Comparison of ENCODE assay signal across 8 cellular contexts in the genomic region with DNA sequence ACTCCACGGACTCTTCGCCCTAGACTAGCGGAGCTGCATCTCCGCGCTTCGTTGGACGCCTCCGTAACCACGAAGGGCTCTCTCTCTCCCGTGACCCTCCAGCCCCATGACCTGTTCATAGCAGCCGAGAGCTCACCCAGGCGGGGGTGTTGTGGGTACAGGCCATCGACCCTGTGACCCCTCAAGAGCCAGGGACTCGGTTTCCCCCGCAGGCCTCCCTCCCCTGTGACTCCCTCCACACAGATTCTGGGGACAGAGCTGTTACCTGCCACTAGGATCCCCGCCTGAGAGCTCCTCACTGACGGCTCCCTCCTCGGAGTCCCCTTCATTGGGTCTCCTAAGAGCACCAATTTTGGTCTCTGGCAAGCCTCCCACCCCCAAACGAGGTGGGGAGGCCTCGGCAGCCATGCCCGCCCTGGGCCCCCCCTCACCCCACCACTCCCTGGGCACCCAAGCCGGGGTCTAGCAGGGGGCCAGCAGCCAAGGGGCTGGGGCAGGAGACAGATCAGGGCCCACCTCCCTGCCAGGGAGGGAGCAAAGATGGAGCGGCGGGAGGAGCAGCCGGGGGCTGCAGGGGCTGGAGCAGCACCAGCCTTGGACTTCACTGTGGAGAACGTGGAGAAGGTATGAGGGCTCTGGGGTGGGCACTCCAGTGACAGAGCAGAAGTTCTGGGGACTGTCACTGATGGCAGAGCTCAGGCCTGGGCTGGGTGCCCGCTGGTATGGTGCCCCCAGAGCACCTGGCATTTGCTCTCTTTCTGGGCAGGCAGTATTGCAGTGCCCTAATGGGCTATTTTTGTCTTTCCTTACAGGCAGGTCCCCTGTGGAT. TPM values are rescaled to one million over a fixed set of nuclear protein-coding genes. Genes with fewer than 3 reads are reported as not detected.
DNase-seq lines count a peak whose midpoint lies in the region; ATAC-seq and TF ChIP-seq lines count a peak whose summit lies in the region.

No MANE protein-coding gene starts in this region.

- POLR2A ChIA-PET in SK-N-SH (lab: Yijun Ruan, JAX), result interaction anchor here (0.6 to 1.2 kb wide), 5 partner anchors 8 to 34 kb away, joined by 3 to 6 read pairs (median 4); no protein-coding TSS in a partner anchor

- WGBS in SK-N-SH (ENCODE audit: low lambda C conversion rate), result 1% methylated on average over 9 of the region's 27 CpGs
- 7% methylated on average over 5 of the region's 27 CpGs; no CpG with 5 or more reads in 1 of the 2 donors for WGBS in esophagus squamous epithelium, 2 donors

- H4K20me1 ChIP-seq in SK-N-SH (ENCODE audit: insufficient read depth) (peaks cover 6% of the 10 kb centered on the region; the same call in 1 of the 2 replicates), osteoblast (ENCODE audit: insufficient read depth, low read length) (peaks cover 28% of the 10 kb centered on the region)

- TF ChIP-seq EP300 in SK-N-SH (IDR thresholded peaks at IDR 0.05; ENCODE audit: borderline replicate concordance in 1 of 2, low read depth in 1 of 2, low read length in 1 of 2), result no peak

- peak overlapping the region; percentile 98 for H3K4me2 ChIP-seq in SK-N-SH
- peak overlapping the region; percentile 96 for H3K4me2 ChIP-seq in osteoblast (ENCODE audit: insufficient read depth, low read length)

- H3K27ac ChIP-seq in SK-N-SH (ENCODE audit: low read depth in 2 of 2, low read length in 1 of 2) (peak overlapping the region; percentile 82 to 97; a peak in 3 of 4 replicates), esophagus squamous epithelium (peak overlapping the region; percentile 95 to 98 (median 98)), osteoblast (ENCODE audit: low read depth, low read length) (peak overlapping the region; percentile 97)

- no peak for TF ChIP-seq RAD21 in SK-N-SH (IDR thresholded peaks at IDR 0.05; ENCODE audit: low read length)

- H3K4me3 ChIP-seq in SK-N-SH (ENCODE audit: low read depth in 2 of 2, low read length in 1 of 2) (peak overlapping the region; percentile 79 to 93), esophagus squamous epithelium (peak overlapping the region; percentile 69 to 89 (median 79)), osteoblast (ENCODE audit: insufficient read depth, low read length) (peak overlapping the region; percentile 96)

- H2AFZ ChIP-seq in SK-N-SH (ENCODE audit: low read depth), result peak overlapping the region; percentile 78
- H2AFZ ChIP-seq in osteoblast (ENCODE audit: low read length), result peak overlapping the region; percentile 98

- intact Hi-C loops in Right ventricle myocardium inferior (cut with DNase I), result loop anchor here (5.0 kb wide), 1 partner anchor 185 kb away; no protein-coding TSS in a partner anchor
- intact Hi-C loops in cardiac septum (cut with DNase I), result loop anchor here (5.0 kb wide), 2 partner anchors 85 to 240 kb away; partner anchors contain the start of genes SLC6A9 and ST3GAL3
- intact Hi-C loops in esophagus squamous epithelium (cut with DNase I), result loop anchor here (10.0 kb wide), 1 partner anchor 88 kb away; the partner anchor contains the start of gene SLC6A9

- H3K9me3 ChIP-seq in SK-N-SH (no peaks in the 10 kb centered on the region), esophagus squamous epithelium (no peaks in the 10 kb centered on the region), osteoblast (ENCODE audit: low read depth, low read length) (no peaks in the 10 kb centered on the region)

- CTCF ChIA-PET in SK-N-SH (lab: Yijun Ruan, JAX), result interaction anchor here (0.8 to 9.4 kb wide), 19 partner anchors 8 to 418 kb away, joined by 3 to 105 read pairs (median 4); partner anchors contain the start of genes ARTN and ATP6V0B

- H3F3A ChIP-seq in SK-N-SH (replicated peaks; ENCODE audit: insufficient read depth), result no peaks in the 10 kb centered on the region

- ATAC-seq in Right ventricle myocardium inferior (peak; percentile 38), HG03571 (IDR thresholded peaks at IDR 0.05; ENCODE audit: unreplicated experiment) (no peak)

- DNase-seq in Right ventricle myocardium inferior (ENCODE audit: missing footprints) (no peak), cardiac septum (ENCODE audit: low spot score) (no peak), SK-N-SH (no peak), esophagus squamous epithelium (lab: John Stamatoyannopoulos, UW) (peak; percentile 67), osteoblast (ENCODE audit: insufficient read length, low spot score, missing footprints) (peak; percentile 83), NCI-H2081 (lab: John Stamatoyannopoulos, UW) (no peak), putamen (ENCODE audit: low spot score) (no peak)

- H3K36me3 ChIP-seq in SK-N-SH (replicated peaks in 1 of 2; ENCODE audit: control insufficient read depth in 1 of 2, insufficient read depth in 2 of 2, low read length in 1 of 2) (peaks cover 0 to 17% of the 10 kb centered on the region in 2 experiments), esophagus squamous epithelium (peaks cover 0 to 19% (median 6%) of the 10 kb centered on the region in 3 donors), osteoblast (ENCODE audit: insufficient read depth, low read length) (peaks cover 11% of the 10 kb centered on the region)

- no peak for TF ChIP-seq POLR2A in esophagus squamous epithelium (IDR thresholded peaks at IDR 0.05)

- H3K79me2 ChIP-seq in SK-N-SH (ENCODE audit: insufficient read depth) (peaks cover 13% of the 10 kb centered on the region; the same call in 1 of the 2 replicates), osteoblast (ENCODE audit: insufficient read depth, low read length) (peaks cover 47% of the 10 kb centered on the region)

- H3K9me2 ChIP-seq in SK-N-SH, result no peaks in the 10 kb centered on the region

- H3K9ac ChIP-seq in SK-N-SH, result peak overlapping the region; percentile 90

- no peak for TF ChIP-seq CTCF in SK-N-SH (IDR thresholded peaks at IDR 0.05)
- no peak for TF ChIP-seq CTCF in esophagus squamous epithelium (IDR thresholded peaks at IDR 0.05)
- TF ChIP-seq CTCF in osteoblast (IDR thresholded peaks at IDR 0.05; ENCODE audit: extremely low read depth, low read depth, low read length), result no peak

- H3K4me1 ChIP-seq in SK-N-SH (ENCODE audit: control insufficient read depth in 1 of 2, insufficient read depth in 2 of 2, low read depth in 1 of 2, low read length in 1 of 2) (peaks cover 12 to 24% of the 10 kb centered on the region in 2 experiments), esophagus squamous epithelium (peaks cover 27 to 54% (median 30%) of the 10 kb centered on the region in 3 donors), osteoblast (ENCODE audit: insufficient read depth, low read length) (peaks cover 23% of the 10 kb centered on the region)

- H3K27me3 ChIP-seq in SK-N-SH (ENCODE audit: insufficient read depth) (no peaks in the 10 kb centered on the region), esophagus squamous epithelium (no peaks in the 10 kb centered on the region), osteoblast (ENCODE audit: insufficient read depth, low read length) (no peaks in the 10 kb centered on the region)

TF ChIP-seq in SK-N-SH, 30 proteins besides CTCF, POLR2A, EP300 and RAD21 (continues in another document):
- no peak for TF ChIP-seq NRF1 (IDR thresholded peaks at IDR 0.05; ENCODE audit: low read depth, low read length)
- TF ChIP-seq EZH2phosphoT487 (IDR thresholded peaks at IDR 0.05; ENCODE audit: borderline replicate concordance, low read depth), result no peak
- no peak for TF ChIP-seq TCF12 (IDR thresholded peaks at IDR 0.05)
- no peak for TF ChIP-seq GABPA (IDR thresholded peaks at IDR 0.05; ENCODE audit: low read depth)

RNA-seq across cellular contexts. Expression of gene IPO13, which starts 0.5 kb away (rescaled TPM):
- total RNA-seq in Right ventricle myocardium inferior, result 56.9 TPM
- total RNA-seq in cardiac septum, result 60.6 TPM
- polyA plus RNA-seq in SK-N-SH (2012; rRNA removed), result 15.5 and 16.7 TPM in 2 replicates
- 6.2 and 9.5 TPM in 2 replicates for polyA plus RNA-seq in SK-N-SH (2012; cell fraction: cytosol; rRNA removed)
- 52.6 and 55.7 TPM in 2 replicates for polyA plus RNA-seq in SK-N-SH (2012; cell fraction: nucleus; rRNA removed)
- 10 to 100 TPM; 19.3 to 32.4 (median 20.5) TPM for total RNA-seq in esophagus squamous epithelium
- 18.6 and 20.6 TPM in 2 replicates for total RNA-seq in osteoblast

RNA-seq across cellular contexts. Expression of gene ARTN, which starts 13.7 kb away (rescaled TPM):
- total RNA-seq in Right ventricle myocardium inferior (0.49 TPM), cardiac septum (0.70 TPM), esophagus squamous epithelium (10 to 100 TPM in 1 of 4 donors, 1 to 10 TPM in 2, under 1 TPM in 1; 0.68 to 12.9 (median 4.0) TPM), osteoblast (0.29 TPM in 1 of 2 replicates, not detected in the other)
- polyA plus RNA-seq in SK-N-SH (2012; rRNA removed), result 0.26 and 0.69 TPM in 2 replicates
- polyA plus RNA-seq in SK-N-SH (2012; cell fraction: cytosol; rRNA removed), result 0.17 TPM in 1 of 2 replicates, not detected in the other
- polyA plus RNA-seq in SK-N-SH (2012; cell fraction: nucleus; rRNA removed), result 3.6 and 6.6 TPM in 2 replicates

RNA-seq across cellular contexts. Expression of gene DPH2, which starts 22.5 kb away (rescaled TPM):
- total RNA-seq in Right ventricle myocardium inferior (14.8 TPM), cardiac septum (15.5 TPM), esophagus squamous epithelium (10 to 100 TPM; 14.0 to 34.6 (median 27.7) TPM), osteoblast (10.3 and 15.6 TPM in 2 replicates)
- 76.9 and 97.5 TPM in 2 replicates for polyA plus RNA-seq in SK-N-SH (2012; rRNA removed)
- 32.3 and 45.3 TPM in 2 replicates for polyA plus RNA-seq in SK-N-SH (2012; cell fraction: cytosol; rRNA removed)
- polyA plus RNA-seq in SK-N-SH (2012; cell fraction: nucleus; rRNA removed), result 364 and 385 TPM in 2 replicates

RNA-seq across cellular contexts. Expression of gene ATP6V0B, which starts 27.5 kb away (rescaled TPM):
- total RNA-seq in Right ventricle myocardium inferior (84.5 TPM), cardiac septum (81.6 TPM), esophagus squamous epithelium (100 to 1,000 TPM in 3 of 4 donors, 10 to 100 TPM in 1; 70.1 to 169 (median 135) TPM), osteoblast (81.9 and 89.4 TPM in 2 replicates)
- polyA plus RNA-seq in SK-N-SH (2012; rRNA removed), result 180 and 191 TPM in 2 replicates
- 127 and 163 TPM in 2 replicates for polyA plus RNA-seq in SK-N-SH (2012; cell fraction: cytosol; rRNA removed)
- polyA plus RNA-seq in SK-N-SH (2012; cell fraction: nucleus; rRNA removed), result 162 and 174 TPM in 2 replicates

RNA-seq across cellular contexts. Expression of gene B4GALT2, which starts 31.7 kb away (rescaled TPM):
- 39.1 TPM for total RNA-seq in Right ventricle myocardium inferior
- total RNA-seq in cardiac septum, result 44.3 TPM
- polyA plus RNA-seq in SK-N-SH (2012; rRNA removed), result 43.0 and 48.0 TPM in 2 replicates
- 26.0 and 40.2 TPM in 2 replicates for polyA plus RNA-seq in SK-N-SH (2012; cell fraction: cytosol; rRNA removed)
- 34.8 and 35.0 TPM in 2 replicates for polyA plus RNA-seq in SK-N-SH (2012; cell fraction: nucleus; rRNA removed)
- total RNA-seq in esophagus squamous epithelium, result 10 to 100 TPM; 38.9 to 59.3 (median 48.3) TPM
- total RNA-seq in osteoblast, result 95.5 and 99.5 TPM in 2 replicates

Comparison
In these comparisons a context has a peak if more than half of its experiments do, and no peak if none do; other contexts are left out.
1. DNase-seq: peak in esophagus squamous epithelium (single experiment) and osteoblast (single experiment); none in Right ventricle myocardium inferior (single experiment), cardiac septum (single experiment), SK-N-SH (single experiment), NCI-H2081 (0 of 2) and putamen (single experiment).
2. Peak in every context shown above with its lines, with median percentiles within 50 percentile points of each other: H3K27ac ChIP-seq and H3K4me3 ChIP-seq.